7 cellular contexts compared by ENCODE assay signal in the genomic region with DNA sequence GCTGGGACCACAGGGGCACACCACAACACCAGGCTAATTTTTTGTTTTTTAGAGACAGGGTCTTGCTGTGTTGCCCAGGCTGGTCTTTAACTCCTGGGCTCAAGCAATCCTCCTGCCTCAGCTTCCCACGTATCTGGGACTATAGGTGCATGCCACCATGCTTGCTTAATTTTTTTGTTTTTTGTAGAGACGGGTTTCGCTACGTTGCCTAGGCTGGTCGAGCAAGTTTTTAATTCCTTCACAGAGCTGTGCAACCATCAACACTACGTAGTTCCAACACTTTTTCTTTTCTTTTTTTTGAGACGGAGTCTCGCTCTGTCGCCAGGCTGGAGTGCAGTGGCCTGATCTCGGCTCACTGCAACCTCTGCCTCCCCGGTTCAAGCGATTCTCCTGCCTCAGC.
DNase-seq lines count a peak whose midpoint lies in the region; ATAC-seq and TF ChIP-seq lines count a peak whose summit lies in the region.
"Not testable (repeated sequence)": the region's sequence is repeated elsewhere in the genome, so short reads cannot be mapped to it uniquely, and the experiment has no call there.

No MANE protein-coding gene starts in this region.

- H3K18ac ChIP-seq in trophoblast cell (ENCODE audit: low read length) = not testable (repeated sequence)

- not testable (repeated sequence) for H3K36me3 ChIP-seq in HEK293 (ENCODE audit: control insufficient read depth in 2 of 2, insufficient read depth in 1 of 2, low read length in 2 of 2); esophagus squamous epithelium; trophoblast cell (ENCODE audit: control insufficient read depth in 1 of 2, insufficient read depth in 2 of 2, low read length in 2 of 2)

- H3K27me3 ChIP-seq in esophagus squamous epithelium; trophoblast cell (ENCODE audit: insufficient read depth, low read length): not testable (repeated sequence)

- not testable (repeated sequence) for H3K4me3 ChIP-seq in HEK293 (ENCODE audit: low read depth, low read length); epithelial cell of esophagus (ENCODE audit: low read length); esophagus squamous epithelium; trophoblast cell (ENCODE audit: low read depth, low read length)

- not testable (repeated sequence) for H2BK5ac ChIP-seq in trophoblast cell (ENCODE audit: low read depth, low read length, poor library complexity)

- H2AK5ac ChIP-seq in trophoblast cell (ENCODE audit: low read length) = not testable (repeated sequence)

- not testable (repeated sequence) for ATAC-seq in WTC11; memory B cell (ENCODE audit: low read depth)

- H2BK12ac ChIP-seq in trophoblast cell (ENCODE audit: low read length) = peak overlapping the region; percentile 29

- not testable (repeated sequence) for H3K4ac ChIP-seq in trophoblast cell (ENCODE audit: low read depth, low read length)

- not testable (repeated sequence) for H3K14ac ChIP-seq in trophoblast cell (ENCODE audit: low read length)

- H3K4me1 ChIP-seq in HEK293 (ENCODE audit: control insufficient read depth, insufficient read depth, low read length) = not testable (repeated sequence)
- H3K4me1 ChIP-seq in esophagus squamous epithelium (peaks cover 4 to 47% (median 8%) of the 10 kb centered on the region in 3 donors), trophoblast cell (ENCODE audit: control insufficient read depth in 1 of 2, insufficient read depth in 2 of 2, low read length in 2 of 2) (peaks cover 13 to 23% of the 10 kb centered on the region in 2 experiments)

- not testable (repeated sequence) for H3K27ac Mint-ChIP-seq in WTC11
- H3K27ac Mint-ChIP-seq in memory B cell = peak overlapping the region; percentile 53
- H3K27ac Mint-ChIP-seq in type B pancreatic cell = peak overlapping the region; percentile 96

- H3K9me3 Mint-ChIP-seq in WTC11 = peaks cover 34% of the 10 kb centered on the region
- H3K9me3 Mint-ChIP-seq in memory B cell, type B pancreatic cell: not testable (repeated sequence)

- H3K27me3 Mint-ChIP-seq in WTC11 (ENCODE audit: low read depth); memory B cell; type B pancreatic cell: not testable (repeated sequence)

- WGBS in esophagus squamous epithelium, 2 donors = 22 to 57% methylated on average over 12 of the region's 12 CpGs
- WGBS in trophoblast cell (ENCODE audit: extremely low coverage, insufficient coverage, insufficient read length) = no CpG with 5 or more reads among the region's 12 CpGs

- H3K23ac ChIP-seq in trophoblast cell (ENCODE audit: low read length) = not testable (repeated sequence)

- not testable (repeated sequence) for H3K79me2 ChIP-seq in trophoblast cell (ENCODE audit: control insufficient read depth, insufficient read depth, low read length, poor library complexity)

- DNase-seq in WTC11 (ENCODE audit: low spot score); esophagus squamous epithelium (lab: John Stamatoyannopoulos, UW); memory B cell (ENCODE audit: low spot score in 2 of 2); type B pancreatic cell (ENCODE audit: extremely low spot score, unreplicated experiment): not testable (repeated sequence)
- DNase-seq in epithelial cell of esophagus (ENCODE audit: low read depth) (peak; percentile 49), trophoblast cell (peak; percentile 57 to 88)

- H3K27ac ChIP-seq in HEK293 (ENCODE audit: extremely low read depth, low read depth, low read length); trophoblast cell (ENCODE audit: low read depth, low read length): not testable (repeated sequence)
- peak overlapping the region in 3 of 4 donors; percentile 20 to 74 (median 48) for H3K27ac ChIP-seq in esophagus squamous epithelium

- H2BK120ac ChIP-seq in trophoblast cell (ENCODE audit: insufficient read depth, low read length, poor library complexity) = not testable (repeated sequence)

- not testable (repeated sequence) for H3K9me3 ChIP-seq in HEK293 (ENCODE audit: control insufficient read depth, insufficient read depth, low read depth, low read length); esophagus squamous epithelium; trophoblast cell (ENCODE audit: insufficient read depth, low read depth, low read length)

- TF ChIP-seq POLR2A in esophagus squamous epithelium (IDR thresholded peaks at IDR 0.05) = not testable (repeated sequence)

- H4K91ac ChIP-seq in trophoblast cell (ENCODE audit: low read depth, low read length) = peak overlapping the region; percentile 19

- not testable (repeated sequence) for H3K4me3 Mint-ChIP-seq in WTC11, memory B cell
- peak overlapping the region; percentile 20 for H3K4me3 Mint-ChIP-seq in type B pancreatic cell

- intact Hi-C loops in esophagus squamous epithelium (cut with DNase I) = not testable (repeated sequence)

- not testable (repeated sequence) for H4K12ac ChIP-seq in trophoblast cell (ENCODE audit: low read depth, low read length)

- not testable (repeated sequence) for TF ChIP-seq CTCF in HEK293 (tag by site-specific recombination; IDR thresholded peaks at IDR 0.05); WTC11 (IDR thresholded peaks at IDR 0.05); epithelial cell of esophagus (IDR thresholded peaks at IDR 0.05; ENCODE audit: insufficient read depth, low read depth, low read length, missing control alignments); esophagus squamous epithelium (IDR thresholded peaks at IDR 0.05); type B pancreatic cell (conservative IDR thresholded peaks at IDR 0.05)

- H3K9ac ChIP-seq in trophoblast cell (ENCODE audit: low read length) = not testable (repeated sequence)

- CTCF ChIA-PET in HEK293 (lab: Yijun Ruan, JAX) = interaction anchor here (0.7 kb wide), 2 partner anchors 793 to 859 kb away, joined by 3 to 4 read pairs; no protein-coding TSS in a partner anchor
- CTCF ChIA-PET in WTC11 (lab: Charles Lee) = interaction anchor here (1.2 kb wide), 1 partner anchor 8 kb away, joined by 4 read pairs; no protein-coding TSS in a partner anchor

- peaks cover 26% of the 10 kb centered on the region for H3K79me1 ChIP-seq in trophoblast cell (ENCODE audit: low read length)

- not testable (repeated sequence) for H3K4me1 Mint-ChIP-seq in WTC11; type B pancreatic cell (ENCODE audit: unreplicated experiment)
- H3K4me1 Mint-ChIP-seq in memory B cell = peaks cover 29% of the 10 kb centered on the region

- H3K4me2 ChIP-seq in trophoblast cell (ENCODE audit: low read length) = not testable (repeated sequence)

- H3K36me3 Mint-ChIP-seq in WTC11, type B pancreatic cell: not testable (repeated sequence)
- H3K36me3 Mint-ChIP-seq in memory B cell = peaks cover 24% of the 10 kb centered on the region

- not testable (repeated sequence) for H2AFZ ChIP-seq in trophoblast cell (ENCODE audit: insufficient read depth, low read length, poor library complexity)

- POLR2A ChIA-PET in HEK293 (lab: Yijun Ruan, JAX) = interaction anchor here (0.5 to 2.9 kb wide), 3 partner anchors 18 to 273 kb away, joined by 3 to 11 read pairs (median 3); a partner anchor contains a TSS
- POLR2A ChIA-PET in WTC11 (lab: Charles Lee) = not testable (repeated sequence)

- not testable (repeated sequence) for H4K8ac ChIP-seq in trophoblast cell (ENCODE audit: low read depth, low read length)

TF ChIP-seq in HEK293, 187 proteins besides CTCF, POLR2A, EP300 and RAD21:
- TF ChIP-seq ZNF121 (tag by site-specific recombination; IDR thresholded peaks at IDR 0.05) = peak; percentile 33; the same call in 1 of the 2 replicates

TF ChIP-seq in WTC11, 78 proteins besides CTCF, POLR2A, EP300 and RAD21:
- TF ChIP-seq ZNF121 (CRISPR knock-in tag; IDR thresholded peaks at IDR 0.05) = peak; percentile 44; the same call in 1 of the 2 replicates
TF ChIP-seq in WTC11: peak in this region for 1; not testable (repeated sequence) for 77.
